ENCODE assay signal across 8 cellular contexts in genomic region chr13:20128459-20128927, GRCh38. TPM values are rescaled to one million over a fixed set of nuclear protein-coding genes. Genes with fewer than 3 reads are reported as not detected.
DNase-seq lines count a peak whose midpoint lies in the region; TF ChIP-seq lines count a peak whose summit lies in the region.

No MANE protein-coding gene starts in this region.

- H3K9me3 ChIP-seq in PC-9 (ENCODE audit: insufficient read depth, low read depth) (no peaks in the 10 kb centered on the region), neural cell (ENCODE audit: low read length) (no peaks in the 10 kb centered on the region)

- intact Hi-C loops in PC-9 (cut with micrococcal nuclease; ENCODE audit: unreplicated experiment) = loop anchor here (5.0 to 10.0 kb wide), 2 partner anchors 34 to 524 kb away; partner anchors contain the start of gene GJA3

- H3K4me2 ChIP-seq in PC-9 = peak overlapping the region; percentile 98
- no peak overlapping the region for H3K4me2 ChIP-seq in neural cell (ENCODE audit: low read length)

- BruUV-seq in PC-9 (replicated peaks; lab: Mats Ljungman, UMichigan) = no TSS peak

- no peaks in the 10 kb centered on the region for H4K20me1 ChIP-seq in PC-9 (ENCODE audit: insufficient read depth)
- H4K20me1 ChIP-seq in neural cell (ENCODE audit: insufficient read depth) = no peaks in the 10 kb centered on the region

- H3K4me3 ChIP-seq in AG09309 (ENCODE audit: control insufficient read depth, low read depth, low read length) (peak overlapping the region; percentile 50), PC-9 (peak overlapping the region; percentile 72), epithelial cell of esophagus (ENCODE audit: low read length) (peak overlapping the region; percentile 49), neural cell (ENCODE audit: low read length) (peak overlapping the region; percentile 40)

- H3K36me3 ChIP-seq in PC-9 (ENCODE audit: low read depth) (no peaks in the 10 kb centered on the region), neural cell (ENCODE audit: insufficient read depth, low read length) (no peaks in the 10 kb centered on the region)

- TF ChIP-seq CTCF in AG09309 (IDR thresholded peaks at IDR 0.05; ENCODE audit: control insufficient read depth, insufficient read depth, low read depth, low read length, missing control alignments) (no peak), GM20000 (IDR thresholded peaks at IDR 0.05; ENCODE audit: extremely low read depth, missing control alignments) (peak; percentile 18), PC-9 (conservative IDR thresholded peaks at IDR 0.05) (peak; percentile 49), epithelial cell of esophagus (IDR thresholded peaks at IDR 0.05; ENCODE audit: insufficient read depth, low read depth, low read length, missing control alignments) (peak; percentile 49), neural cell (IDR thresholded peaks at IDR 0.05; ENCODE audit: poor library complexity, severe bottlenecking) (peak; percentile 40)

- H3K79me2 ChIP-seq in PC-9 (ENCODE audit: low read depth) (no peaks in the 10 kb centered on the region), neural cell (replicated peaks; ENCODE audit: insufficient read depth, low read length) (no peaks in the 10 kb centered on the region)

- H2AFZ ChIP-seq in PC-9 = peak overlapping the region; percentile 99
- H2AFZ ChIP-seq in neural cell (ENCODE audit: low read depth, low read length) = no peak overlapping the region

- DNase-seq in AG09309 (ENCODE audit: low read depth) (no peak), GM20000 (ENCODE audit: low spot score) (no peak), PC-9 (peak in 1 of 2 experiments; percentile 17), epithelial cell of esophagus (ENCODE audit: low read depth) (peak; percentile 18), NCI-H146 treated with DMSO at 0.1 percent for 48 hours (lab: John Stamatoyannopoulos, UW; ENCODE audit: unreplicated experiment) (no peak), glomerular visceral epithelial cell (ENCODE audit: extremely low spot score) (no peak)
- no peak for DNase-seq in stimulated activated CD8-positive, alpha-beta memory T cell treated with anti-CD3 and anti-CD28 coated beads, Interleukin-4, amount 100 ng/mL, for 48 hours

- H3K27ac ChIP-seq in PC-9 (peak overlapping the region; percentile 65; the same call in 1 of the 2 replicates), neural cell (ENCODE audit: low read length) (no peak overlapping the region)

- H3K4me1 ChIP-seq in PC-9 (replicated peaks; ENCODE audit: insufficient read depth) = 0 out of 2 replicates have a peak, but pooled peaks cover 10% of the 10 kb centered on the region

- H3K9me2 ChIP-seq in PC-9 (ENCODE audit: insufficient read depth) = no peaks in the 10 kb centered on the region
- H3K9me2 ChIP-seq in neural cell (ENCODE audit: insufficient read depth, low read length) = no peaks in the 10 kb centered on the region

- POLR2A ChIA-PET in PC-9 (lab: Charles Lee; ENCODE audit: unreplicated experiment) = interaction anchor here (0.6 kb wide), 1 partner anchor 43 kb away, joined by 3 read pairs; no protein-coding TSS in a partner anchor

- no peak for TF ChIP-seq RAD21 in neural cell (conservative IDR thresholded peaks at IDR 0.05)

- no peak for TF ChIP-seq EP300 in neural cell (conservative IDR thresholded peaks at IDR 0.05; ENCODE audit: poor library complexity, severe bottlenecking)

- H3F3A ChIP-seq in PC-9 (ENCODE audit: insufficient read depth, low read depth) = peaks cover 7% of the 10 kb centered on the region; the same call in 1 of the 2 replicates
- H3F3A ChIP-seq in neural cell (ENCODE audit: insufficient read depth, low read length, poor library complexity, severe bottlenecking) = no peaks in the 10 kb centered on the region

- H3K27me3 ChIP-seq in PC-9 (ENCODE audit: insufficient read depth, low read depth) = no peaks in the 10 kb centered on the region
- H3K27me3 ChIP-seq in neural cell (ENCODE audit: insufficient read depth, low read depth, low read length) = peaks cover 36% of the 10 kb centered on the region

- CTCF ChIA-PET in PC-9 (lab: Charles Lee) = interaction anchor here (0.7 kb wide), 1 partner anchor 57 kb away, joined by 7 read pairs; no protein-coding TSS in a partner anchor

- H3K9ac ChIP-seq in neural cell (ENCODE audit: low read length) = no peak overlapping the region

TF ChIP-seq in neural cell, 6 proteins besides CTCF, POLR2A, EP300 and RAD21:
- TF ChIP-seq MXI1 (conservative IDR thresholded peaks at IDR 0.05; ENCODE audit: poor library complexity, severe bottlenecking) = no peak
- no peak for TF ChIP-seq SMC3 (conservative IDR thresholded peaks at IDR 0.05; ENCODE audit: poor library complexity)
- TF ChIP-seq EZH2 (IDR thresholded peaks at IDR 0.05; ENCODE audit: borderline replicate concordance, insufficient read depth, low read length, poor library complexity, severe bottlenecking) = no peak
- no peak for TF ChIP-seq POLR2AphosphoS5 (IDR thresholded peaks at IDR 0.05)

RNA-seq across cellular contexts. Expression of gene GJA3, which starts 32.4 kb away (rescaled TPM):
- 0.15 TPM in 1 of 2 replicates, not detected in the other for total RNA-seq in PC-9 (2021)
- not detected in 2 replicates for polyA plus RNA-seq in neural cell
- not detected in 2 replicates for polyA minus RNA-seq in neural cell
